Comparison of ENCODE assay signal across 33 cellular contexts in genomic region chr14:22202313-22202712, GRCh38.
A peak's percentile ranks its signal among the peaks of the same experiment; 100 is the strongest.
DNase-seq lines count a peak whose midpoint lies in the region; ATAC-seq lines count a peak whose summit lies in the region.
"Had no signal": no experiment of that assay in that cellular context is flagged by ENCODE, and none has a peak within 500 bp of the region (broad histone marks: within the 10 kb centered on the region; RNA-seq: fewer than 3 reads in every experiment).

No MANE protein-coding gene starts in this region.

- H3K27ac ChIP-seq in thymus (ENCODE audit: low read depth), result no peak overlapping the region
- H3K27ac ChIP-seq: C4-2B, Peyer's patch, skin epidermis, thyroid gland, uterus, WERI-Rb-1 had no signal

- H3K4me1 Mint-ChIP-seq in activated CD4-positive, alpha-beta T cell treated with anti-CD3 and anti-CD28 coated beads for 36 hours, result peaks cover 16% of the 10 kb centered on the region
- peaks cover 12% of the 10 kb centered on the region for H3K4me1 Mint-ChIP-seq in stimulated activated naive CD8-positive, alpha-beta T cell treated with anti-CD3 and anti-CD28 coated beads, Interleukin-15, Interleukin-2, amounts not matched to agents 100 ng/mL and 50 ng/mL, for 24 hours (ENCODE audit: low read depth)
- H3K4me1 Mint-ChIP-seq in activated naive CD8-positive, alpha-beta T cell (ENCODE audit: low read depth), result peaks cover 7% of the 10 kb centered on the region
- H3K4me1 Mint-ChIP-seq: nephron had no signal

- H3K4me1 ChIP-seq in thymus (ENCODE audit: control insufficient read depth, insufficient read depth, low read length), result peaks cover 3% of the 10 kb centered on the region
- H3K4me1 ChIP-seq: Peyer's patch, thyroid gland, uterus had no signal

- peak overlapping the region; percentile 38 for H3K4me3 ChIP-seq in thymus (ENCODE audit: low read length)
- H3K4me3 ChIP-seq: mucosa of descending colon, Peyer's patch, skin epidermis, thyroid gland, uterus had no signal

- peak; percentile 27 for DNase-seq in activated CD4-positive, alpha-beta T cell treated with anti-CD3 and anti-CD28 coated beads for 36 hours
- no peak for DNase-seq in activated CD4-positive, alpha-beta T cell treated with anti-CD3 and anti-CD28 coated beads for 1 hour
- DNase-seq in stimulated activated naive CD8-positive, alpha-beta T cell treated with anti-CD3 and anti-CD28 coated beads, Interleukin-15, Interleukin-2, amounts not matched to agents 100 U/mL and 50 U/mL, for 24 hours, result no peak
- no peak for DNase-seq in amniotic stem cell (lab: John Stamatoyannopoulos, UW)
- DNase-seq: 8988T; activated CD4-positive, alpha-beta T cell treated with anti-CD3 and anti-CD28 coated beads, Interleukin-2, amount 50 U/mL, for 4 hours; central memory CD4-positive, alpha-beta T cell; DND-41; GF-D8; glutamatergic neuron; HCEC 1CT; mammary epithelial cell; mucosa of descending colon; NCI-H1417 treated with DMSO at 0.1 percent for 48 hours; NCI-H2081; NCI-H524 treated with DMSO at 0.1 percent for 48 hours; Peyer's patch; retina; SHP77; stimulated activated naive CD4-positive, alpha-beta T cell; T1000; thyroid gland; uterus; WERI-Rb-1 had no signal

- ATAC-seq in activated CD4-positive, alpha-beta T cell treated with anti-CD3 and anti-CD28 coated beads for 36 hours, result peak; percentile 67
- ATAC-seq in stimulated activated naive CD8-positive, alpha-beta T cell treated with anti-CD3 and anti-CD28 coated beads, Interleukin-15, Interleukin-2, amounts not matched to agents 100 U/mL and 50 U/mL, for 24 hours, result no peak
- ATAC-seq in HG02610 (IDR thresholded peaks at IDR 0.05; ENCODE audit: unreplicated experiment), result no peak
- ATAC-seq: esophagus mucosa, mucosa of descending colon had no signal

- no peaks in the 10 kb centered on the region for H3K9me3 ChIP-seq in thymus (ENCODE audit: control insufficient read depth)
- H3K9me3 ChIP-seq: mucosa of descending colon, Peyer's patch, thyroid gland, uterus had no signal

- POLR2A ChIA-PET in activated CD4-positive, alpha-beta T cell treated with anti-CD3 and anti-CD28 coated beads for 36 hours (lab: Charles Lee), result no interaction called here

- CTCF ChIA-PET in activated CD4-positive, alpha-beta T cell treated with anti-CD3 and anti-CD28 coated beads for 36 hours (lab: Charles Lee), result interaction anchor here (1.0 to 2.3 kb wide), 3 partner anchors 15 to 368 kb away, joined by 3 to 12 read pairs (median 4); no protein-coding TSS in a partner anchor

- WGBS in thymus, result 50% methylated on average over 2 of the region's 2 CpGs

- no peaks in the 10 kb centered on the region for H3K27me3 Mint-ChIP-seq in activated CD4-positive, alpha-beta T cell treated with anti-CD3 and anti-CD28 coated beads for 36 hours
- no peaks in the 10 kb centered on the region for H3K27me3 Mint-ChIP-seq in stimulated activated naive CD8-positive, alpha-beta T cell treated with anti-CD3 and anti-CD28 coated beads, Interleukin-15, Interleukin-2, amounts not matched to agents 100 ng/mL and 50 ng/mL, for 24 hours
- H3K27me3 Mint-ChIP-seq in activated naive CD8-positive, alpha-beta T cell, result no peaks in the 10 kb centered on the region
- H3K27me3 Mint-ChIP-seq: dendritic cell treated with granulocyte-macrophage colony-stimulating factor and Interleukin-4, amounts not matched to agents 40 ng/mL and 50 ng/mL, for 4 days had no signal

- H3K4me3 Mint-ChIP-seq in activated CD4-positive, alpha-beta T cell treated with anti-CD3 and anti-CD28 coated beads for 36 hours, result peak overlapping the region; percentile 70
- peak overlapping the region; percentile 72 for H3K4me3 Mint-ChIP-seq in stimulated activated naive CD8-positive, alpha-beta T cell treated with anti-CD3 and anti-CD28 coated beads, Interleukin-15, Interleukin-2, amounts not matched to agents 100 ng/mL and 50 ng/mL, for 24 hours
- peak overlapping the region; percentile 84 for H3K4me3 Mint-ChIP-seq in activated naive CD8-positive, alpha-beta T cell
- H3K4me3 Mint-ChIP-seq: dendritic cell treated with granulocyte-macrophage colony-stimulating factor and Interleukin-4, amounts not matched to agents 40 ng/mL and 50 ng/mL, for 4 days; nephron had no signal

- no peaks in the 10 kb centered on the region for H3K9me3 Mint-ChIP-seq in activated CD4-positive, alpha-beta T cell treated with anti-CD3 and anti-CD28 coated beads for 36 hours (ENCODE audit: low read depth)
- no peaks in the 10 kb centered on the region for H3K9me3 Mint-ChIP-seq in stimulated activated naive CD8-positive, alpha-beta T cell treated with anti-CD3 and anti-CD28 coated beads, Interleukin-15, Interleukin-2, amounts not matched to agents 100 ng/mL and 50 ng/mL, for 24 hours
- H3K9me3 Mint-ChIP-seq in activated naive CD8-positive, alpha-beta T cell (ENCODE audit: low read depth), result no peaks in the 10 kb centered on the region

- H3K27ac Mint-ChIP-seq in activated CD4-positive, alpha-beta T cell treated with anti-CD3 and anti-CD28 coated beads for 36 hours, result peak overlapping the region; percentile 70
- peak overlapping the region; percentile 69 for H3K27ac Mint-ChIP-seq in stimulated activated naive CD8-positive, alpha-beta T cell treated with anti-CD3 and anti-CD28 coated beads, Interleukin-15, Interleukin-2, amounts not matched to agents 100 ng/mL and 50 ng/mL, for 24 hours
- H3K27ac Mint-ChIP-seq in activated naive CD8-positive, alpha-beta T cell, result peak overlapping the region; percentile 75
- H3K27ac Mint-ChIP-seq: dendritic cell treated with granulocyte-macrophage colony-stimulating factor and Interleukin-4, amounts not matched to agents 40 ng/mL and 50 ng/mL, for 4 days; nephron had no signal

- no peaks in the 10 kb centered on the region for H3K36me3 Mint-ChIP-seq in activated CD4-positive, alpha-beta T cell treated with anti-CD3 and anti-CD28 coated beads for 36 hours (ENCODE audit: low read depth)
- H3K36me3 Mint-ChIP-seq in stimulated activated naive CD8-positive, alpha-beta T cell treated with anti-CD3 and anti-CD28 coated beads, Interleukin-15, Interleukin-2, amounts not matched to agents 100 ng/mL and 50 ng/mL, for 24 hours (ENCODE audit: low read depth), result no peaks in the 10 kb centered on the region
- H3K36me3 Mint-ChIP-seq in activated naive CD8-positive, alpha-beta T cell, result no peaks in the 10 kb centered on the region

- intact Hi-C loops in activated CD4-positive, alpha-beta T cell treated with anti-CD3 and anti-CD28 coated beads for 36 hours (cut with DNase I, micrococcal nuclease), result loop anchor here (5.0 kb wide), 3 partner anchors 35 to 355 kb away; no protein-coding TSS in a partner anchor

- H3K27me3 ChIP-seq in thymus (ENCODE audit: control insufficient read depth, insufficient read depth), result no peaks in the 10 kb centered on the region
- H3K27me3 ChIP-seq: Peyer's patch, thyroid gland, uterus had no signal

- H3K36me3 ChIP-seq in thymus (ENCODE audit: control insufficient read depth, insufficient read depth), result no peaks in the 10 kb centered on the region
- H3K36me3 ChIP-seq: Peyer's patch, thyroid gland, uterus, WERI-Rb-1 had no signal
